In genomic region chr4:38069271-38069760, GRCh38 we compare ENCODE assay signal across 8 cellular contexts.
DNase-seq lines count a peak whose midpoint lies in the region; ATAC-seq and TF ChIP-seq lines count a peak whose summit lies in the region.

No MANE protein-coding gene starts in this region.

- H3K9ac ChIP-seq in IMR-90 (ENCODE audit: low read depth, low read length) = no peak overlapping the region

- H2AK5ac ChIP-seq in IMR-90 (ENCODE audit: low read depth, low read length) = no peak overlapping the region; the same call in 1 of the 2 replicates

- H3K9me3 ChIP-seq in IMR-90 (ENCODE audit: control insufficient read depth, insufficient read depth, low read length) = no peaks in the 10 kb centered on the region
- H3K9me3 ChIP-seq in right atrium auricular region = no peaks in the 10 kb centered on the region
- no peaks in the 10 kb centered on the region for H3K9me3 ChIP-seq in transverse colon
- H3K9me3 ChIP-seq in gastroesophageal sphincter = no peaks in the 10 kb centered on the region
- no peaks in the 10 kb centered on the region for H3K9me3 ChIP-seq in spleen

- ATAC-seq in IMR-90 (ENCODE audit: low read depth) (peak; percentile 93), gastroesophageal sphincter (no peak)

- H3K4me2 ChIP-seq in IMR-90 (ENCODE audit: low read depth, low read length) = no peak overlapping the region

- H3K56ac ChIP-seq in IMR-90 (ENCODE audit: extremely low read depth, insufficient read depth, low read length) = no peak overlapping the region

- intact Hi-C loops in IMR-90 (cut with micrococcal nuclease) = loop anchor here (1.0 to 10.0 kb wide), 3 partner anchors 249 to 1065 kb away; no protein-coding TSS in a partner anchor
- intact Hi-C loops in transverse colon (cut with DNase I; ENCODE audit: low total_unique reads) = loop anchor here (10.0 kb wide), 1 partner anchor 245 kb away; no protein-coding TSS in a partner anchor
- intact Hi-C loops in spleen (cut with DNase I; ENCODE audit: low total_unique reads) = loop anchor here (10.0 kb wide), 1 partner anchor 605 kb away; no protein-coding TSS in a partner anchor

- in situ Hi-C loops in IMR-90 (cut with MboI; ENCODE audit: low sequenced_read_pairs) = loop anchor here (10.0 kb wide), 1 partner anchor 245 kb away; no protein-coding TSS in a partner anchor
- in situ Hi-C loops in transverse colon (cut with MboI; ENCODE audit: low pct_ligation_motif_present in 1 of 4, low pct_unique_long_range_greater_than_20kb in 1 of 4, low sequenced_read_pairs in 3 of 4) = loop anchor here (5.0 to 25.0 kb wide), 5 partner anchors 243 to 668 kb away; no protein-coding TSS in a partner anchor

- H3K23ac ChIP-seq in IMR-90 (ENCODE audit: low read depth, low read length) = no peak overlapping the region

- H2BK5ac ChIP-seq in IMR-90 (ENCODE audit: low read depth, low read length, poor library complexity, severe bottlenecking) = peak overlapping the region; percentile 6

- H3K18ac ChIP-seq in IMR-90 (ENCODE audit: low read depth, low read length) = no peak overlapping the region; the same call in 1 of the 2 replicates

- H2BK20ac ChIP-seq in IMR-90 (ENCODE audit: low read depth, low read length) = peak overlapping the region; percentile 48; the same call in 1 of the 2 replicates

- peak overlapping the region; percentile 19 for H4K91ac ChIP-seq in IMR-90 (ENCODE audit: insufficient read depth, low read depth, low read length)

- peak; percentile 55 for DNase-seq in COLO829 (ENCODE audit: low spot score)
- DNase-seq in IMR-90 = peak; percentile 89
- peak; percentile 8 for DNase-seq in activated effector memory CD4-positive, alpha-beta T cell treated with Interleukin-2 at 50 U/mL for 16 hours
- DNase-seq in right atrium auricular region (ENCODE audit: low spot score) = no peak
- DNase-seq in transverse colon = peak; percentile 72
- DNase-seq in GM19240 (ENCODE audit: insufficient read length, low spot score) = no peak
- no peak for DNase-seq in spleen

- H2BK120ac ChIP-seq in IMR-90 (ENCODE audit: low read depth, low read length) = peak overlapping the region; percentile 28; the same call in 1 of the 2 replicates

- POLR2A ChIA-PET in IMR-90 (lab: Charles Lee; ENCODE audit: unreplicated experiment) = no interaction called here

- H2BK15ac ChIP-seq in IMR-90 (ENCODE audit: low read depth, low read length) = peak overlapping the region; percentile 5; the same call in 1 of the 3 replicates

- no peak overlapping the region for H3K27ac ChIP-seq in IMR-90 (ENCODE audit: insufficient read depth, low read length)
- H3K27ac ChIP-seq in right atrium auricular region = peak overlapping the region; percentile 28 to 43
- H3K27ac ChIP-seq in transverse colon = peak overlapping the region; percentile 6 to 59 (median 55)
- no peak overlapping the region for H3K27ac ChIP-seq in gastroesophageal sphincter
- peak overlapping the region in 4 of 8 donors; percentile 5 to 42 (median 19) for H3K27ac ChIP-seq in spleen

- TF ChIP-seq POLR2A in IMR-90 (IDR thresholded peaks at IDR 0.05; ENCODE audit: low read depth, low read length) (no peak), transverse colon (IDR thresholded peaks at IDR 0.05) (no peak), gastroesophageal sphincter (IDR thresholded peaks at IDR 0.05) (no peak), spleen (IDR thresholded peaks at IDR 0.05) (no peak)

- H4K8ac ChIP-seq in IMR-90 (ENCODE audit: low read depth in 2 of 2, low read length in 2 of 2) = peak overlapping the region in 1 of 2 experiments; percentile 55; a peak in 2 of 4 replicates

- TF ChIP-seq EP300 in transverse colon (IDR thresholded peaks at IDR 0.05; ENCODE audit: low read depth) (no peak), gastroesophageal sphincter (IDR thresholded peaks at IDR 0.05) (no peak)

- no peak overlapping the region for H3K4me3 ChIP-seq in IMR-90 (ENCODE audit: insufficient read depth, low read depth, low read length)
- H3K4me3 ChIP-seq in right atrium auricular region = no peak overlapping the region
- no peak overlapping the region for H3K4me3 ChIP-seq in transverse colon
- H3K4me3 ChIP-seq in gastroesophageal sphincter = no peak overlapping the region
- no peak overlapping the region for H3K4me3 ChIP-seq in spleen

- TF ChIP-seq RAD21 in IMR-90 (IDR thresholded peaks at IDR 0.05; ENCODE audit: low read length) = peak; percentile 85

- no peak overlapping the region; the same call in 1 of the 2 replicates for H3K14ac ChIP-seq in IMR-90 (replicated peaks; ENCODE audit: low read depth, low read length)

- H3K36me3 ChIP-seq in IMR-90 (ENCODE audit: control insufficient read depth, insufficient read depth, low read length) (no peaks in the 10 kb centered on the region; the same call in 1 of the 2 replicates), right atrium auricular region (peaks cover 21% of the 10 kb centered on the region), transverse colon (no peaks in the 10 kb centered on the region), gastroesophageal sphincter (peaks cover 0 to 56% of the 10 kb centered on the region in 2 donors), spleen (peaks cover 0 to 82% (median 22%) of the 10 kb centered on the region in 6 donors)

- CTCF ChIA-PET in IMR-90 (lab: Yijun Ruan, JAX) = interaction anchor here (0.5 to 2.3 kb wide), 6 partner anchors 18 to 110 kb away, joined by 3 to 9 read pairs (median 3); no protein-coding TSS in a partner anchor

- no peaks in the 10 kb centered on the region for H3K27me3 ChIP-seq in IMR-90 (ENCODE audit: control insufficient read depth, insufficient read depth, low read length)
- no peaks in the 10 kb centered on the region for H3K27me3 ChIP-seq in right atrium auricular region
- H3K27me3 ChIP-seq in transverse colon = no peaks in the 10 kb centered on the region
- H3K27me3 ChIP-seq in gastroesophageal sphincter = no peaks in the 10 kb centered on the region
- no peaks in the 10 kb centered on the region for H3K27me3 ChIP-seq in spleen (replicated peaks in 1 of 7)

- dilution Hi-C loops in IMR-90 (cut with HindIII; ENCODE audit: low sequenced_read_pairs, unreplicated experiment) = no loop called here

- H3K4ac ChIP-seq in IMR-90 (ENCODE audit: low read depth, low read length) = peak overlapping the region; percentile 71

- H2AFZ ChIP-seq in IMR-90 (replicated peaks; ENCODE audit: low read length, poor library complexity) = no peak overlapping the region

- WGBS in IMR-90 (ENCODE audit: extremely low coverage in 2 of 2, insufficient read length in 1 of 2), 2 experiments = no CpG with 5 or more reads among the region's 6 CpGs
- WGBS in transverse colon (ENCODE audit: low coverage in 1 of 2), 2 donors = 38 to 55% methylated on average over 3 to 6 of the region's 6 CpGs
- 41 to 80% methylated on average over 5 of the region's 6 CpGs for WGBS in gastroesophageal sphincter (ENCODE audit: low coverage in 1 of 2), 2 donors
- WGBS in spleen, 5 donors = 35 to 51% (median 47%) methylated on average over 6 of the region's 6 CpGs

- H3K79me1 ChIP-seq in IMR-90 (ENCODE audit: low read depth in 1 of 2, low read length in 2 of 2) = peaks cover 7 to 29% of the 10 kb centered on the region in 2 experiments

- no peak overlapping the region for H4K5ac ChIP-seq in IMR-90 (ENCODE audit: low read depth, low read length)

- no TSS peak for BruUV-seq in IMR-90 (replicated peaks; lab: Mats Ljungman, UMichigan)

- peaks cover 16% of the 10 kb centered on the region for H3K9me1 ChIP-seq in IMR-90 (ENCODE audit: insufficient read depth, low read length)

- peak; percentile 79 for TF ChIP-seq CTCF in IMR-90 (conservative IDR thresholded peaks at IDR 0.05; ENCODE audit: low read depth, low read length)
- TF ChIP-seq CTCF in right atrium auricular region (IDR thresholded peaks at IDR 0.05) = peak in 1 of 2 donors; percentile 56
- TF ChIP-seq CTCF in transverse colon (IDR thresholded peaks at IDR 0.05) = peak; percentile 11 to 79 (median 46)
- peak in 1 of 4 experiments; percentile 10 for TF ChIP-seq CTCF in gastroesophageal sphincter (IDR thresholded peaks at IDR 0.05)
- TF ChIP-seq CTCF in spleen (IDR thresholded peaks at IDR 0.05 in 8 of 11, conservative IDR thresholded peaks at IDR 0.05 in 3 of 11) = peak in 4 of 11 experiments; percentile 10 to 45 (median 20)

- no peaks in the 10 kb centered on the region for H4K20me1 ChIP-seq in IMR-90 (ENCODE audit: insufficient read depth, low read length)

- no peak overlapping the region for H2AK9ac ChIP-seq in IMR-90 (replicated peaks; ENCODE audit: low read depth, low read length, poor library complexity)

- H3K4me1 ChIP-seq in IMR-90 (ENCODE audit: control insufficient read depth, insufficient read depth, low read length) (peaks cover 17% of the 10 kb centered on the region), right atrium auricular region (peaks cover 0 to 49% of the 10 kb centered on the region in 2 donors), transverse colon (peaks cover 6 to 31% (median 19%) of the 10 kb centered on the region in 4 donors), gastroesophageal sphincter (peaks cover 0 to 28% (median 6%) of the 10 kb centered on the region in 3 donors), spleen (peaks cover 0 to 65% (median 23%) of the 10 kb centered on the region in 6 donors)

TF ChIP-seq in IMR-90, 13 proteins besides CTCF, POLR2A, EP300 and RAD21 (continues in another document):
- TF ChIP-seq CEBPB (IDR thresholded peaks at IDR 0.05; ENCODE audit: low read depth, low read length) (0 out of 2 replicates have a peak, but pooled peaks have one; percentile 34), NFE2L2 (IDR thresholded peaks at IDR 0.05; ENCODE audit: low read depth, low read length) (no peak), SMC3 (IDR thresholded peaks at IDR 0.05; ENCODE audit: low read depth, low read length) (peak; percentile 70), USF2 (IDR thresholded peaks at IDR 0.05; ENCODE audit: low read depth, low read length) (peak; percentile 76), MAFK (IDR thresholded peaks at IDR 0.05; ENCODE audit: low read depth, low read length) (0 out of 2 replicates have a peak, but pooled peaks have one; percentile 27), ELK1 (IDR thresholded peaks at IDR 0.05; ENCODE audit: borderline replicate concordance, low read depth, low read length) (no peak)

Comparison
In these comparisons a context has a peak if more than half of its experiments do, and no peak if none do; other contexts are left out.
1. DNase-seq: peak in COLO829 (single experiment), IMR-90 (single experiment), activated effector memory CD4-positive, alpha-beta T cell treated with Interleukin-2 at 50 U/mL for 16 hours (single experiment) and transverse colon (single experiment); none in right atrium auricular region (single experiment), GM19240 (single experiment) and spleen (single experiment).
2. H3K27ac ChIP-seq: peak in right atrium auricular region (2 of 2) and transverse colon (4 of 4); none in IMR-90 (single experiment) and gastroesophageal sphincter (0 of 4).